Comparison of ENCODE assay signal across 1 cellular context in genomic region chr17:82935944-82936767, GRCh38.
TF ChIP-seq lines count a peak whose summit lies in the region.

No MANE protein-coding gene starts in this region.

TF ChIP-seq in H1, 55 proteins besides CTCF, POLR2A, EP300 and RAD21:
- no peak for TF ChIP-seq HDAC2 (IDR thresholded peaks at IDR 0.05; ENCODE audit: borderline replicate concordance in 1 of 2, low read depth in 2 of 2, low read length in 2 of 2)
- TF ChIP-seq SRF (IDR thresholded peaks at IDR 0.05; ENCODE audit: low read depth, low read length) = no peak
- no peak for TF ChIP-seq GABPA (IDR thresholded peaks at IDR 0.05; ENCODE audit: borderline replicate concordance, insufficient read depth, low read length)
- no peak for TF ChIP-seq BRCA1 (IDR thresholded peaks at IDR 0.05; ENCODE audit: low read depth, low read length)
- no peak for TF ChIP-seq CREB1 (IDR thresholded peaks at IDR 0.05)
- no peak for TF ChIP-seq RXRA (IDR thresholded peaks at IDR 0.05; ENCODE audit: insufficient read depth, low read depth, low read length)
- TF ChIP-seq USF2 (IDR thresholded peaks at IDR 0.05; ENCODE audit: low read length) = no peak
- TF ChIP-seq BCL11A (IDR thresholded peaks at IDR 0.05; ENCODE audit: low read depth in 2 of 2, low read length in 2 of 2) = no peak
- no peak for TF ChIP-seq SIRT6 (IDR thresholded peaks at IDR 0.05; ENCODE audit: low read length)
- no peak for TF ChIP-seq NRF1 (IDR thresholded peaks at IDR 0.05; ENCODE audit: low read depth, low read length)
- TF ChIP-seq CBX5 (IDR thresholded peaks at IDR 0.05; ENCODE audit: low read depth, low read length) = no peak
- TF ChIP-seq JUND (IDR thresholded peaks at IDR 0.05; ENCODE audit: low read length) = no peak
